Comparison of ENCODE assay signal across 8 cellular contexts in the genomic region with DNA sequence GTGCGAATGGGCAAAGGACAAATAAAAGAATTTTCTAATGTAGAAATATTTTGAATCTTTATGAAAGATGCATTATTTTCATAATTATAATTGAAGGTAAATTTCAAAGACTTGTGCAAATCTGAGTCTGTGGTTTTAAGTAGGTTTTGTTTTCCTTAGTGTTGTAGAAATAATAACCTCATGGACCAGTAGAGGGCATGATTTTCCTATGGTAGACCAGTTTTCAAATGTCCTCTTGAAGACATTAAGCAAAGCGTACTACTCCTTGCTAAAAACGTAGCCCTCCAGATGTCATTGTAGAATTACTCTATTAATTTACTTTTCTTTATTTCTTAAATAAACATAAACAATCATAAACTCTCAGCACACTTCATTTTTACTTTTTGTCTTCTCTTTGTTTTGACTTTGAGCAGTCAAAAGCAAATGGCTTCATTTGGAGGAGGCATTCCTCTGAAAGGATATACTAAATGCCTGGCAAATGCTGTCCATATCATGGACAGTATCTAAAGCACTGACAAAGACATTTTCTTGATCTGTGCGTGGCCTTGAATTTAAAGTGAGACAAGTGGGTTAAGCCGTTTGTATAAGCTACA.
DNase-seq lines count a peak whose midpoint lies in the region; ATAC-seq and TF ChIP-seq lines count a peak whose summit lies in the region.

No MANE protein-coding gene starts in this region.

- no peak overlapping the region for H3K4me2 ChIP-seq in smooth muscle cell

- no peaks in the 10 kb centered on the region for H3K9me3 ChIP-seq in smooth muscle cell (replicated peaks; ENCODE audit: low read depth)

- DNase-seq in activated T-cell treated with anti-CD3 and anti-CD28 coated beads, Interleukin-2, amount 50 U/mL, for 72 hours, result no peak
- no peak for DNase-seq in activated T-cell treated with anti-CD3 and anti-CD28 coated beads, Interleukin-2, amount 50 U/mL, for 24 hours
- peak; percentile 60 for DNase-seq in HT-29 (ENCODE audit: low spot score)
- DNase-seq in RKO (ENCODE audit: low spot score), result peak; percentile 62
- DNase-seq in fibroblast of gingiva (ENCODE audit: low read depth), result peak; percentile 29
- DNase-seq in smooth muscle cell (lab: John Stamatoyannopoulos, UW; ENCODE audit: unreplicated experiment), result no peak
- DNase-seq in stimulated activated effector memory CD8-positive, alpha-beta T cell treated with anti-CD3 and anti-CD28 coated beads, Interleukin-12 subunit alpha, Interleukin-12 subunit beta, amount 100 ng/mL, for 72 hours (ENCODE audit: low spot score in 2 of 2), result no peak

- WGBS in smooth muscle cell (ENCODE audit: low lambda C conversion rate), result 64% methylated on average over 5 of the region's 5 CpGs

- no peak overlapping the region for H3K27ac ChIP-seq in smooth muscle cell (ENCODE audit: low read depth)

- no peaks in the 10 kb centered on the region for H3K36me3 ChIP-seq in smooth muscle cell (ENCODE audit: low read depth)

- H3K79me2 ChIP-seq in smooth muscle cell (ENCODE audit: low read depth), result no peaks in the 10 kb centered on the region

- H4K20me1 ChIP-seq in smooth muscle cell (ENCODE audit: low read depth), result no peaks in the 10 kb centered on the region

- no peaks in the 10 kb centered on the region for H3K9me3 Mint-ChIP-seq in activated T-cell treated with anti-CD3 and anti-CD28 coated beads, Interleukin-2, amount 50 U/mL, for 72 hours
- no peaks in the 10 kb centered on the region for H3K9me3 Mint-ChIP-seq in activated T-cell treated with anti-CD3 and anti-CD28 coated beads, Interleukin-2, amount 50 U/mL, for 24 hours
- no peaks in the 10 kb centered on the region for H3K9me3 Mint-ChIP-seq in stimulated activated effector memory CD8-positive, alpha-beta T cell treated with anti-CD3 and anti-CD28 coated beads, Interleukin-12 subunit alpha, Interleukin-12 subunit beta, amount 100 ng/mL, for 72 hours

- no peaks in the 10 kb centered on the region for H3K27me3 Mint-ChIP-seq in activated T-cell treated with anti-CD3 and anti-CD28 coated beads, Interleukin-2, amount 50 U/mL, for 72 hours (ENCODE audit: low read depth)
- H3K27me3 Mint-ChIP-seq in activated T-cell treated with anti-CD3 and anti-CD28 coated beads, Interleukin-2, amount 50 U/mL, for 24 hours, result peaks cover 3% of the 10 kb centered on the region

- H3F3A ChIP-seq in smooth muscle cell (ENCODE audit: low read depth), result no peaks in the 10 kb centered on the region

- H3K4me1 ChIP-seq in smooth muscle cell (ENCODE audit: low read depth), result no peaks in the 10 kb centered on the region

- no peak overlapping the region for H3K27ac Mint-ChIP-seq in activated T-cell treated with anti-CD3 and anti-CD28 coated beads, Interleukin-2, amount 50 U/mL, for 72 hours
- no peak overlapping the region for H3K27ac Mint-ChIP-seq in activated T-cell treated with anti-CD3 and anti-CD28 coated beads, Interleukin-2, amount 50 U/mL, for 24 hours
- H3K27ac Mint-ChIP-seq in stimulated activated effector memory CD8-positive, alpha-beta T cell treated with anti-CD3 and anti-CD28 coated beads, Interleukin-12 subunit alpha, Interleukin-12 subunit beta, amount 100 ng/mL, for 72 hours, result no peak overlapping the region

- H3K36me3 Mint-ChIP-seq in activated T-cell treated with anti-CD3 and anti-CD28 coated beads, Interleukin-2, amount 50 U/mL, for 72 hours (ENCODE audit: insufficient read depth in 2 of 2), result no peaks in the 10 kb centered on the region
- H3K36me3 Mint-ChIP-seq in activated T-cell treated with anti-CD3 and anti-CD28 coated beads, Interleukin-2, amount 50 U/mL, for 24 hours (ENCODE audit: low read depth), result no peaks in the 10 kb centered on the region
- H3K36me3 Mint-ChIP-seq in stimulated activated effector memory CD8-positive, alpha-beta T cell treated with anti-CD3 and anti-CD28 coated beads, Interleukin-12 subunit alpha, Interleukin-12 subunit beta, amount 100 ng/mL, for 72 hours, result no peaks in the 10 kb centered on the region

- H3K9ac ChIP-seq in smooth muscle cell (ENCODE audit: low read depth), result no peak overlapping the region

- TF ChIP-seq CTCF in smooth muscle cell (IDR thresholded peaks at IDR 0.05; ENCODE audit: borderline replicate concordance, insufficient read depth, poor library complexity, severe bottlenecking), result peak; percentile 46

- no peaks in the 10 kb centered on the region for H3K27me3 ChIP-seq in smooth muscle cell (ENCODE audit: low read depth)

- no peak overlapping the region for H2AFZ ChIP-seq in smooth muscle cell (ENCODE audit: low read depth)

- peaks cover 21% of the 10 kb centered on the region for H3K4me1 Mint-ChIP-seq in activated T-cell treated with anti-CD3 and anti-CD28 coated beads, Interleukin-2, amount 50 U/mL, for 72 hours (ENCODE audit: low read depth)
- H3K4me1 Mint-ChIP-seq in activated T-cell treated with anti-CD3 and anti-CD28 coated beads, Interleukin-2, amount 50 U/mL, for 24 hours (ENCODE audit: low read depth), result peaks cover 19% of the 10 kb centered on the region
- no peaks in the 10 kb centered on the region for H3K4me1 Mint-ChIP-seq in stimulated activated effector memory CD8-positive, alpha-beta T cell treated with anti-CD3 and anti-CD28 coated beads, Interleukin-12 subunit alpha, Interleukin-12 subunit beta, amount 100 ng/mL, for 72 hours

- peak; percentile 48 to 64 for ATAC-seq in activated T-cell treated with anti-CD3 and anti-CD28 coated beads, Interleukin-2, amount 50 U/mL, for 72 hours (replicated peaks in 1 of 2)
- no peak for ATAC-seq in GM19452 (IDR thresholded peaks at IDR 0.05; ENCODE audit: unreplicated experiment)
- ATAC-seq in stimulated activated effector memory CD8-positive, alpha-beta T cell treated with anti-CD3 and anti-CD28 coated beads, Interleukin-12 subunit alpha, Interleukin-12 subunit beta, amount 100 ng/mL, for 72 hours, result no peak

- no peak overlapping the region for H3K4me3 Mint-ChIP-seq in activated T-cell treated with anti-CD3 and anti-CD28 coated beads, Interleukin-2, amount 50 U/mL, for 72 hours
- no peak overlapping the region for H3K4me3 Mint-ChIP-seq in activated T-cell treated with anti-CD3 and anti-CD28 coated beads, Interleukin-2, amount 50 U/mL, for 24 hours
- H3K4me3 Mint-ChIP-seq in stimulated activated effector memory CD8-positive, alpha-beta T cell treated with anti-CD3 and anti-CD28 coated beads, Interleukin-12 subunit alpha, Interleukin-12 subunit beta, amount 100 ng/mL, for 72 hours, result no peak overlapping the region

- H3K4me3 ChIP-seq in smooth muscle cell, result no peak overlapping the region

Comparison
In these comparisons a context has a peak if more than half of its experiments do, and no peak if none do; other contexts are left out.
1. ATAC-seq: peak in activated T-cell treated with anti-CD3 and anti-CD28 coated beads, Interleukin-2, amount 50 U/mL, for 72 hours (2 of 2); none in GM19452 (single experiment) and stimulated activated effector memory CD8-positive, alpha-beta T cell treated with anti-CD3 and anti-CD28 coated beads, Interleukin-12 subunit alpha, Interleukin-12 subunit beta, amount 100 ng/mL, for 72 hours (single experiment).
2. DNase-seq: peak in HT-29 (single experiment), RKO (single experiment) and fibroblast of gingiva (single experiment); none in activated T-cell treated with anti-CD3 and anti-CD28 coated beads, Interleukin-2, amount 50 U/mL, for 72 hours (0 of 2), activated T-cell treated with anti-CD3 and anti-CD28 coated beads, Interleukin-2, amount 50 U/mL, for 24 hours (single experiment), smooth muscle cell (single experiment) and stimulated activated effector memory CD8-positive, alpha-beta T cell treated with anti-CD3 and anti-CD28 coated beads, Interleukin-12 subunit alpha, Interleukin-12 subunit beta, amount 100 ng/mL, for 72 hours (0 of 2).